In genomic region chr22:41584881-41585280, GRCh38 we compare ENCODE assay signal across 30 cellular contexts. TPM values are rescaled to one million over a fixed set of nuclear protein-coding genes. Genes with fewer than 3 reads are reported as not detected.
"Had no signal": no experiment of that assay in that cellular context is flagged by ENCODE, and none has a peak within 500 bp of the region (broad histone marks: within the 10 kb centered on the region; RNA-seq: fewer than 3 reads in every experiment).

No MANE protein-coding gene starts in this region.

- H3K9me3 ChIP-seq: ascending aorta, MG63, Peyer's patch had no signal

- H3K4me3 ChIP-seq: ascending aorta, MG63, Peyer's patch had no signal

- H3K27ac Mint-ChIP-seq: activated CD8-positive, alpha-beta T cell treated with anti-CD3 and anti-CD28 coated beads, Interleukin-2, amount 10 ng/mL, durations not matched to agents 7 days and 5 days; activated naive CD8-positive, alpha-beta T cell treated with anti-CD3 and anti-CD28 coated beads, Interleukin-2, amount 50 U/mL, for 24 hours; T-helper 17 cell; WTC11 had no signal

- H3K27ac ChIP-seq: ascending aorta, KMS-11, Peyer's patch had no signal

- H3K27me3 Mint-ChIP-seq: activated naive CD8-positive, alpha-beta T cell treated with anti-CD3 and anti-CD28 coated beads, Interleukin-2, amount 50 U/mL, for 24 hours; T-helper 17 cell had no signal

- H3K9ac ChIP-seq: KMS-11 had no signal

- H3K9me3 Mint-ChIP-seq: activated naive CD4-positive, alpha-beta T cell treated with anti-CD3 and anti-CD28 coated beads, Interleukin-2, amount 50 U/mL, for 72 hours; activated naive CD8-positive, alpha-beta T cell treated with anti-CD3 and anti-CD28 coated beads, Interleukin-2, amount 50 U/mL, for 24 hours; WTC11 had no signal

- H3K27me3 ChIP-seq: ascending aorta, MG63, Peyer's patch had no signal

- H3K4me3 Mint-ChIP-seq: activated CD8-positive, alpha-beta T cell treated with anti-CD3 and anti-CD28 coated beads, Interleukin-2, amount 10 ng/mL, durations not matched to agents 7 days and 5 days; activated naive CD8-positive, alpha-beta T cell treated with anti-CD3 and anti-CD28 coated beads, Interleukin-2, amount 50 U/mL, for 24 hours; brain; T-helper 17 cell; WTC11 had no signal

- H3K36me3 Mint-ChIP-seq: WTC11 had no signal

- DNase-seq: activated CD4-positive, alpha-beta T cell treated with anti-CD3 and anti-CD28 coated beads for 48 hours; activated CD4-positive, alpha-beta T cell treated with anti-CD3 and anti-CD28 coated beads, Interleukin-2, amount 50 U/mL, for 4 hours; activated CD4-positive, CD25-positive, alpha-beta regulatory T cell treated with anti-CD3 and anti-CD28 coated beads, Interleukin-2, amount 50 U/mL, for 72 hours; activated CD8-positive, alpha-beta memory T cell treated with anti-CD3 and anti-CD28 coated beads, Interleukin-2, amount 50 U/mL, for 48 hours; activated CD8-positive, alpha-beta T cell treated with anti-CD3 and anti-CD28 coated beads, Interleukin-2, amount 10 ng/mL, durations not matched to agents 7 days and 5 days; activated effector memory CD4-positive, alpha-beta T cell treated with Interleukin-2 at 50 U/mL for 16 hours; activated naive CD4-positive, alpha-beta T cell; activated naive CD8-positive, alpha-beta T cell treated with anti-CD3 and anti-CD28 coated beads, Interleukin-2, amount 50 U/mL, for 24 hours; activated T-cell treated with anti-CD3 and anti-CD28 coated beads, Interleukin-2, amount 50 U/mL, for 1 hour; amniotic stem cell; MG63; MV-4-11; NCI-H1092 treated with DMSO at 0.1 percent for 48 hours; NCI-H1417 treated with DMSO at 0.1 percent for 48 hours; NCI-H1694; NCI-H2029; NCI-H345; NCI-H510A; NCI-H526 treated with DMSO at 0.1 percent for 48 hours; NK-92 treated with Interleukin-12 subunit alpha and Interleukin-12 subunit beta, amount 100 ng/mL, for 24 hours; OCI-M1; Peyer's patch; SIG-M5; T-helper 17 cell; T-helper 9 cell had no signal

RNA-seq across cellular contexts. Expression of gene CSDC2, which starts 24.1 kb away (rescaled TPM):
- total RNA-seq: activated CD8-positive, alpha-beta T cell treated with anti-CD3 and anti-CD28 coated beads, Interleukin-2, amount 10 ng/mL, durations not matched to agents 7 days and 5 days; activated naive CD4-positive, alpha-beta T cell treated with anti-CD3 and anti-CD28 coated beads, Interleukin-2, amount 50 U/mL, for 72 hours; T-helper 17 cell had no signal
